22 cellular contexts compared by ENCODE assay signal in genomic region chr1:125066385-125066784, GRCh38.
"Had no signal": no experiment of that assay in that cellular context is flagged by ENCODE, and none has a peak within 500 bp of the region (broad histone marks: within the 10 kb centered on the region; RNA-seq: fewer than 3 reads in every experiment).

No MANE protein-coding gene starts in this region.

- H3K9me3 ChIP-seq: colonic mucosa had no signal

- H3K36me3 ChIP-seq: colonic mucosa, tibial artery, uterus had no signal

- H3K4me1 ChIP-seq: colonic mucosa, tibial artery, uterus had no signal

- H3K27me3 ChIP-seq: colonic mucosa, dorsolateral prefrontal cortex, tibial artery, uterus had no signal

- H3K4me3 ChIP-seq: colonic mucosa, dorsolateral prefrontal cortex, mucosa of descending colon, tibial artery, uterus had no signal

- FAIRE-seq: astrocyte, endothelial cell of umbilical vein had no signal

- H3K27ac ChIP-seq: colonic mucosa, dorsolateral prefrontal cortex, tibial artery, uterus had no signal

- ATAC-seq: effector memory CD8-positive, alpha-beta T cell; esophagus mucosa; mucosa of descending colon; WTC11 had no signal

- DNase-seq: activated CD4-positive, alpha-beta T cell treated with anti-CD3 and anti-CD28 coated beads, Interleukin-2, amount 50 U/mL, for 48 hours; activated CD8-positive, alpha-beta memory T cell treated with anti-CD3 and anti-CD28 coated beads, Interleukin-2, amount 50 U/mL, for 48 hours; activated naive CD4-positive, alpha-beta T cell treated with Interleukin-2 at 50 U/mL for 16 hours; activated naive CD8-positive, alpha-beta T cell treated with anti-CD3 and anti-CD28 coated beads for 36 hours; activated T-cell treated with anti-CD3 and anti-CD28 coated beads, Interleukin-2, amount 50 U/mL, for 48 hours; colonic mucosa; effector memory CD8-positive, alpha-beta T cell; foreskin melanocyte; immature natural killer cell; mesenchymal stem cell; mucosa of descending colon; nephron progenitor cell; stimulated activated CD4-positive, alpha-beta T cell treated with anti-CD3 and anti-CD28 coated beads, Interleukin-4, amount 100 ng/mL, for 24 hours; stimulated activated naive CD4-positive, alpha-beta T cell treated with Interleukin-2 at 50 U/mL for 16 hours; T-helper 9 cell; uterus had no signal
